1 cellular context compared by ENCODE assay signal in genomic region chr3:183868804-183869203, GRCh38.
TF ChIP-seq lines count a peak whose summit lies in the region.

No MANE protein-coding gene starts in this region.

TF ChIP-seq in GM12878, 131 proteins besides CTCF, POLR2A, EP300 and RAD21:
- TF ChIP-seq, protein P1, sequence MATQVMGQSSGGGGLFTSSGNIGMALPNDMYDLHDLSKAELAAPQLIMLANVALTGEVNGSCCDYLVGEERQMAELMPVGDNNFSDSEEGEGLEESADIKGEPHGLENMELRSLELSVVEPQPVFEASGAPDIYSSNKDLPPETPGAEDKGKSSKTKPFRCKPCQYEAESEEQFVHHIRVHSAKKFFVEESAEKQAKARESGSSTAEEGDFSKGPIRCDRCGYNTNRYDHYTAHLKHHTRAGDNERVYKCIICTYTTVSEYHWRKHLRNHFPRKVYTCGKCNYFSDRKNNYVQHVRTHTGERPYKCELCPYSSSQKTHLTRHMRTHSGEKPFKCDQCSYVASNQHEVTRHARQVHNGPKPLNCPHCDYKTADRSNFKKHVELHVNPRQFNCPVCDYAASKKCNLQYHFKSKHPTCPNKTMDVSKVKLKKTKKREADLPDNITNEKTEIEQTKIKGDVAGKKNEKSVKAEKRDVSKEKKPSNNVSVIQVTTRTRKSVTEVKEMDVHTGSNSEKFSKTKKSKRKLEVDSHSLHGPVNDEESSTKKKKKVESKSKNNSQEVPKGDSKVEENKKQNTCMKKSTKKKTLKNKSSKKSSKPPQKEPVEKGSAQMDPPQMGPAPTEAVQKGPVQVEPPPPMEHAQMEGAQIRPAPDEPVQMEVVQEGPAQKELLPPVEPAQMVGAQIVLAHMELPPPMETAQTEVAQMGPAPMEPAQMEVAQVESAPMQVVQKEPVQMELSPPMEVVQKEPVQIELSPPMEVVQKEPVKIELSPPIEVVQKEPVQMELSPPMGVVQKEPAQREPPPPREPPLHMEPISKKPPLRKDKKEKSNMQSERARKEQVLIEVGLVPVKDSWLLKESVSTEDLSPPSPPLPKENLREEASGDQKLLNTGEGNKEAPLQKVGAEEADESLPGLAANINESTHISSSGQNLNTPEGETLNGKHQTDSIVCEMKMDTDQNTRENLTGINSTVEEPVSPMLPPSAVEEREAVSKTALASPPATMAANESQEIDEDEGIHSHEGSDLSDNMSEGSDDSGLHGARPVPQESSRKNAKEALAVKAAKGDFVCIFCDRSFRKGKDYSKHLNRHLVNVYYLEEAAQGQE (IDR thresholded peaks at IDR 0.05; ENCODE audit: low read depth, low read length) = no peak
- TF ChIP-seq SPI1 (IDR thresholded peaks at IDR 0.05; ENCODE audit: borderline replicate concordance, insufficient read depth, low read depth, low read length) = peak; percentile 19; the same call in 1 of the 2 replicates
